ENCODE assay signal across 1 cellular context in genomic region chr19:18469245-18470107, GRCh38.
TF ChIP-seq lines count a peak whose summit lies in the region.

No MANE protein-coding gene starts in this region.

TF ChIP-seq in K562, 482 proteins besides CTCF, POLR2A, EP300 and RAD21 (continued from another document and continues in another):
- no peak for TF ChIP-seq ZHX1 (conservative IDR thresholded peaks at IDR 0.05; ENCODE audit: low read length)
- TF ChIP-seq MIER1 (IDR thresholded peaks at IDR 0.05; ENCODE audit: low read depth), result no peak
- no peak for TF ChIP-seq NFIX (CRISPR knock-in tag; IDR thresholded peaks at IDR 0.05; ENCODE audit: low read depth)
- no peak for TF ChIP-seq ZNF75A (CRISPR knock-in tag; IDR thresholded peaks at IDR 0.05)
- TF ChIP-seq RCOR1 (IDR thresholded peaks at IDR 0.05; ENCODE audit: borderline replicate concordance in 1 of 2, low read depth in 2 of 2, low read length in 2 of 2), result no peak
- TF ChIP-seq ZBTB40 (IDR thresholded peaks at IDR 0.05), result no peak
- no peak for TF ChIP-seq ZBTB40 (CRISPR knock-in tag; IDR thresholded peaks at IDR 0.05)
- no peak for TF ChIP-seq SIX5 (IDR thresholded peaks at IDR 0.05; ENCODE audit: borderline replicate concordance in 1 of 2, insufficient read depth in 1 of 2, low read depth in 1 of 2, low read length in 2 of 2)
- TF ChIP-seq ZNF707 (CRISPR knock-in tag; conservative IDR thresholded peaks at IDR 0.05), result no peak
- no peak for TF ChIP-seq CBX2 (IDR thresholded peaks at IDR 0.05; ENCODE audit: insufficient read depth, low read length, poor library complexity, severe bottlenecking)
- TF ChIP-seq AFF4 (CRISPR knock-in tag; IDR thresholded peaks at IDR 0.05), result no peak
- TF ChIP-seq MED1 (CRISPR knock-in tag; IDR thresholded peaks at IDR 0.05; ENCODE audit: borderline replicate concordance), result no peak
- no peak for TF ChIP-seq GTF2F1 (IDR thresholded peaks at IDR 0.05; ENCODE audit: low read depth, low read length)
- TF ChIP-seq TGIF2 (CRISPR knock-in tag; IDR thresholded peaks at IDR 0.05), result no peak
- TF ChIP-seq MECOM (CRISPR knock-in tag; IDR thresholded peaks at IDR 0.05), result no peak
- no peak for TF ChIP-seq ZNF778 (CRISPR knock-in tag; IDR thresholded peaks at IDR 0.05)
- TF ChIP-seq KLF16 (IDR thresholded peaks at IDR 0.05), result 0 out of 2 replicates have a peak, but pooled peaks have one; percentile 40
- no peak for TF ChIP-seq ZC3H4 (CRISPR knock-in tag; IDR thresholded peaks at IDR 0.05; ENCODE audit: borderline replicate concordance)
- TF ChIP-seq ZNF644 (tag; IDR thresholded peaks at IDR 0.05; ENCODE audit: low read depth), result no peak
- TF ChIP-seq CREBBP (IDR thresholded peaks at IDR 0.05; ENCODE audit: low read depth, low read length), result no peak
- peak; percentile 58; the same call in 1 of the 2 replicates for TF ChIP-seq E2F5 (CRISPR knock-in tag; IDR thresholded peaks at IDR 0.05)
- TF ChIP-seq ZNF140 (CRISPR knock-in tag; IDR thresholded peaks at IDR 0.05), result no peak
- no peak for TF ChIP-seq FOXJ3 (CRISPR knock-in tag; IDR thresholded peaks at IDR 0.05)
- 0 out of 2 replicates have a peak, but pooled peaks have one; percentile 16 for TF ChIP-seq TFAP4 (CRISPR knock-in tag; IDR thresholded peaks at IDR 0.05; ENCODE audit: borderline replicate concordance)
- no peak for TF ChIP-seq FOXO4 (CRISPR knock-in tag; IDR thresholded peaks at IDR 0.05)
- no peak for TF ChIP-seq SUPT5H (IDR thresholded peaks at IDR 0.05)
- TF ChIP-seq ZNF511 (CRISPR knock-in tag; IDR thresholded peaks at IDR 0.05), result no peak
- TF ChIP-seq GATAD2B (IDR thresholded peaks at IDR 0.05; ENCODE audit: borderline replicate concordance), result no peak
- no peak for TF ChIP-seq HEY1 (CRISPR knock-in tag; IDR thresholded peaks at IDR 0.05; ENCODE audit: borderline replicate concordance)
